In the genomic region with DNA sequence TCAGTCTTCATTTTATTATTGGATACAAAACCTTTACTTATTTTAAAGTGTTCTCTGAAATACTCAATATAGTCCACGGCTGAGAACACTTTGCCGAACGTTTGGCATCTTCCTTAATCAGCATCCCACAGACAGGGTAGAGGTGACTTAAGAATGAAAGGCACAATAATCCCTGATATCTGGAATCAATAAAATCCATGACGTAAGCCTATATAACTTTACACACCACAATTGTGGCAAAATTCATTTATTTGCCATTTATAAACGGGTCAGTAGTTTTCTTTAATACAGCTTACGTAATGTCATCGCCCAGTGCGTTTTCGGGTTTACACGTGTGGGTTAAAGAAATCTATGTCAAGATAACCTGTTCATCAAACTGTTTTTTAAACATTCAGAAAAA, we compare ENCODE assay signal across 8 cellular contexts. TPM values are rescaled to one million over a fixed set of nuclear protein-coding genes. Genes with fewer than 3 reads are reported as not detected.
DNase-seq lines count a peak whose midpoint lies in the region; ATAC-seq and TF ChIP-seq lines count a peak whose summit lies in the region.

No MANE protein-coding gene starts in this region.

- H3K4me1 ChIP-seq in stomach (peaks cover 22 to 68% (median 47%) of the 10 kb centered on the region in 4 donors), osteoblast (ENCODE audit: insufficient read depth, low read length) (no peaks in the 10 kb centered on the region)

- peak overlapping the region; percentile 86 for H3K4me3 Mint-ChIP-seq in activated CD4-positive, alpha-beta memory T cell treated with anti-CD3 and anti-CD28 coated beads, Interleukin-2, amount 10 ng/mL, durations not matched to agents 7 days and 5 days
- peak overlapping the region; percentile 80 to 94 (median 88) for H3K4me3 Mint-ChIP-seq in immature natural killer cell

- intact Hi-C loops in stomach (cut with DNase I; ENCODE audit: low total_unique reads) = no loop called here

- H3K4me2 ChIP-seq in osteoblast (ENCODE audit: insufficient read depth, low read length) = no peak overlapping the region

- no peaks in the 10 kb centered on the region for H4K20me1 ChIP-seq in osteoblast (ENCODE audit: insufficient read depth, low read length)

- CTCF ChIA-PET in activated CD4-positive, alpha-beta memory T cell treated with anti-CD3 and anti-CD28 coated beads, Interleukin-2, amount 10 ng/mL, durations not matched to agents 7 days and 5 days (lab: Charles Lee) = interaction anchor here (0.5 to 3.7 kb wide), 14 partner anchors 9 to 100 kb away, joined by 3 to 21 read pairs (median 4); no protein-coding TSS in a partner anchor

- H3K27me3 ChIP-seq in stomach (no peaks in the 10 kb centered on the region), osteoblast (ENCODE audit: insufficient read depth, low read length) (peaks cover 70% of the 10 kb centered on the region)

- DNase-seq in NCI-H1105 treated with DMSO at 0.1 percent for 48 hours (lab: John Stamatoyannopoulos, UW) = peak; percentile 16
- DNase-seq in NCI-H1105 (lab: John Stamatoyannopoulos, UW) = no peak
- no peak for DNase-seq in activated CD4-positive, alpha-beta memory T cell treated with anti-CD3 and anti-CD28 coated beads, Interleukin-2, amount 10 ng/mL, durations not matched to agents 7 days and 5 days
- no peak for DNase-seq in immature natural killer cell
- no peak for DNase-seq in stomach
- no peak for DNase-seq in DMS79 treated with DMSO at 0.1 percent for 48 hours (lab: John Stamatoyannopoulos, UW)
- no peak for DNase-seq in osteoblast (ENCODE audit: insufficient read length, low spot score, missing footprints)

- H3K9me3 Mint-ChIP-seq in activated CD4-positive, alpha-beta memory T cell treated with anti-CD3 and anti-CD28 coated beads, Interleukin-2, amount 10 ng/mL, durations not matched to agents 7 days and 5 days = no peaks in the 10 kb centered on the region
- no peaks in the 10 kb centered on the region for H3K9me3 Mint-ChIP-seq in immature natural killer cell

- no peak for TF ChIP-seq POLR2A in stomach (IDR thresholded peaks at IDR 0.05)

- peaks cover 73% of the 10 kb centered on the region for H3K4me1 Mint-ChIP-seq in activated CD4-positive, alpha-beta memory T cell treated with anti-CD3 and anti-CD28 coated beads, Interleukin-2, amount 10 ng/mL, durations not matched to agents 7 days and 5 days
- peaks cover 65 to 82% of the 10 kb centered on the region in 2 donors for H3K4me1 Mint-ChIP-seq in immature natural killer cell

- 14 to 28% (median 16%) methylated on average over 10 of the region's 10 CpGs for WGBS in stomach, 5 donors

- ATAC-seq in GM18858 (IDR thresholded peaks at IDR 0.05; ENCODE audit: unreplicated experiment) = no peak

- POLR2A ChIA-PET in activated CD4-positive, alpha-beta memory T cell treated with anti-CD3 and anti-CD28 coated beads, Interleukin-2, amount 10 ng/mL, durations not matched to agents 7 days and 5 days (lab: Charles Lee) = interaction anchor here (1.0 to 15.9 kb wide), 15 partner anchors 10 to 1009 kb away, joined by 3 to 291 read pairs (median 5); a partner anchor contains a TSS

- no peak for TF ChIP-seq EP300 in stomach (IDR thresholded peaks at IDR 0.05)

- no peak overlapping the region for H2AFZ ChIP-seq in osteoblast (ENCODE audit: low read length)

- no peaks in the 10 kb centered on the region for H3K79me2 ChIP-seq in osteoblast (ENCODE audit: insufficient read depth, low read length)

- no peaks in the 10 kb centered on the region for H3K27me3 Mint-ChIP-seq in activated CD4-positive, alpha-beta memory T cell treated with anti-CD3 and anti-CD28 coated beads, Interleukin-2, amount 10 ng/mL, durations not matched to agents 7 days and 5 days
- H3K27me3 Mint-ChIP-seq in immature natural killer cell (ENCODE audit: low read depth in 3 of 3) = peaks cover 0 to 15% (median 2%) of the 10 kb centered on the region in 3 donors

- peaks cover 0 to 6% (median 1%) of the 10 kb centered on the region in 4 donors for H3K36me3 ChIP-seq in stomach
- H3K36me3 ChIP-seq in osteoblast (ENCODE audit: insufficient read depth, low read length) = no peaks in the 10 kb centered on the region

- no peak for TF ChIP-seq CTCF in stomach (IDR thresholded peaks at IDR 0.05)
- TF ChIP-seq CTCF in osteoblast (IDR thresholded peaks at IDR 0.05; ENCODE audit: extremely low read depth, low read depth, low read length) = no peak

- peak overlapping the region; percentile 81 for H3K27ac Mint-ChIP-seq in activated CD4-positive, alpha-beta memory T cell treated with anti-CD3 and anti-CD28 coated beads, Interleukin-2, amount 10 ng/mL, durations not matched to agents 7 days and 5 days
- peak overlapping the region; percentile 74 to 92 (median 81) for H3K27ac Mint-ChIP-seq in immature natural killer cell

- H3K27ac ChIP-seq in stomach (peak overlapping the region in 4 of 5 donors; percentile 88 to 94 (median 90)), osteoblast (ENCODE audit: low read depth, low read length) (no peak overlapping the region)

- H3K9me3 ChIP-seq in stomach (no peaks in the 10 kb centered on the region), osteoblast (ENCODE audit: low read depth, low read length) (no peaks in the 10 kb centered on the region)

- H3K4me3 ChIP-seq in stomach (peak overlapping the region; percentile 83 to 89 (median 86)), osteoblast (ENCODE audit: insufficient read depth, low read length) (no peak overlapping the region)

- H3K36me3 Mint-ChIP-seq in activated CD4-positive, alpha-beta memory T cell treated with anti-CD3 and anti-CD28 coated beads, Interleukin-2, amount 10 ng/mL, durations not matched to agents 7 days and 5 days (ENCODE audit: low read depth) = peaks cover 25% of the 10 kb centered on the region
- H3K36me3 Mint-ChIP-seq in immature natural killer cell = peaks cover 0 to 5% (median 3%) of the 10 kb centered on the region in 3 donors

RNA-seq across cellular contexts. Expression of a gene that starts 1.3 kb away (rescaled TPM):
- total RNA-seq in activated CD4-positive, alpha-beta memory T cell treated with anti-CD3 and anti-CD28 coated beads, Interleukin-2, amount 10 ng/mL, durations not matched to agents 7 days and 5 days = 10 to 100 TPM; 69.8 to 80.6 TPM
- polyA plus RNA-seq in immature natural killer cell = 100 to 1,000 TPM; 113 to 155 (median 128) TPM
- 10 to 100 TPM in 4 of 5 donors, 1 to 10 TPM in 1; 7.6 to 81.1 (median 37.5) TPM for total RNA-seq in stomach
- polyA plus RNA-seq in stomach = 1 to 10 TPM; 4.8 to 7.4 (median 6.0) TPM
- total RNA-seq in osteoblast = under 0.01 and 0.36 TPM in 2 replicates
